Comparison of ENCODE assay signal across 29 cellular contexts in the genomic region with DNA sequence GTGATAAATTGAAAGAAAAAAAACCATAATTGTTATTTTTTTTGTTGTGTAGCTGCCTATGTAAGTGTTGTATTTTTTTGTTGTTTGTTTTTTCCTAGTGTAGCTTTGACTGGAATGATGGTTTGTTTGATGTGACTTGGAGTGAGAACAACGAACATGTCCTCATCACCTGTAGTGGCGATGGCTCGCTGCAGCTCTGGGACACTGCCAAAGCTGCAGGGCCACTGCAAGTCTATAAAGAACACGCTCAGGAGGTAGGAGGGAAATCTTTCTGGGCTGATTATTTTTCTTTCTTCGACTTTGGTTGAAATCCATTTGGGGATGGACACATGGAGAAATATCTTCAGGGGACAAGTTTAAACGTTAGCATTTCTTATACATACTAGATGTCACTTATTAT.
"Had no signal": no experiment of that assay in that cellular context is flagged by ENCODE, and none has a peak within 500 bp of the region (broad histone marks: within the 10 kb centered on the region; RNA-seq: fewer than 3 reads in every experiment).

No MANE protein-coding gene starts in this region.

- H3K4me1 ChIP-seq: Peyer's patch had no signal

- H3K27me3 ChIP-seq: MG63, Peyer's patch, SJSA1 had no signal

- H3K4me3 ChIP-seq: MG63, Peyer's patch, SJSA1 had no signal

- ATAC-seq: activated CD8-positive, alpha-beta memory T cell treated with anti-CD3 and anti-CD28 coated beads, Interleukin-2, amount 10 ng/mL, durations not matched to agents 7 days and 5 days; SK-N-SH treated with all-trans-retinoic acid at 6 μM for 48 hours; WTC11 had no signal

- DNase-seq: activated CD4-positive, alpha-beta T cell treated with anti-CD3 and anti-CD28 coated beads, Interleukin-2, amount 10 ng/mL, durations not matched to agents 24 days and 14 days; activated CD4-positive, alpha-beta T cell treated with anti-CD3 and anti-CD28 coated beads, Interleukin-2, amount 50 U/mL, for 48 hours; activated CD4-positive, CD25-positive, alpha-beta regulatory T cell treated with anti-CD3 and anti-CD28 coated beads, Interleukin-2, amount 50 U/mL, for 72 hours; activated CD8-positive, alpha-beta memory T cell treated with anti-CD3 and anti-CD28 coated beads, Interleukin-2, amount 10 ng/mL, durations not matched to agents 7 days and 5 days; activated effector memory CD4-positive, alpha-beta T cell treated with Interleukin-2 at 50 U/mL for 16 hours; activated naive CD4-positive, alpha-beta T cell; activated T-cell treated with anti-CD3 and anti-CD28 coated beads, Interleukin-2, amount 50 U/mL, for 24 hours; aorta; MG63; MV-4-11; NCI-H1092 treated with DMSO at 0.1 percent for 48 hours; NCI-H1417 treated with DMSO at 0.1 percent for 48 hours; NCI-H1694; NCI-H2029; NCI-H2107; NCI-H2171 treated with DMSO at 0.1 percent for 48 hours; NCI-H226; NCI-H510A; NCI-H526 treated with DMSO at 0.1 percent for 48 hours; NCI-H82; Peyer's patch; SHP77; SW 1271 had no signal

- H3K4me3 Mint-ChIP-seq: activated CD4-positive, alpha-beta T cell treated with anti-CD3 and anti-CD28 coated beads, Interleukin-2, amount 10 ng/mL, durations not matched to agents 24 days and 14 days; activated CD8-positive, alpha-beta memory T cell treated with anti-CD3 and anti-CD28 coated beads, Interleukin-2, amount 10 ng/mL, durations not matched to agents 7 days and 5 days; activated naive CD4-positive, alpha-beta T cell treated with anti-CD3 and anti-CD28 coated beads, Interleukin-2, amount 50 U/mL, for 24 hours; activated T-cell treated with anti-CD3 and anti-CD28 coated beads, Interleukin-2, amount 50 U/mL, for 24 hours; activated T-helper 1 cell treated with anti-CD3 and anti-CD28 coated beads, Interleukin-12 subunit alpha, Interleukin-12 subunit beta, Interleukin-2, Interleukin-4 antibody, amounts not matched to agents 30 ng/mL and 10 ng/mL and 1 ng/mL, durations not matched to agents 14 hours and 24 hours and 36 hours; WTC11 had no signal

- H3K27ac ChIP-seq: Peyer's patch, RWPE1, SJSA1 had no signal

- H3K9me3 Mint-ChIP-seq: activated CD4-positive, alpha-beta T cell treated with anti-CD3 and anti-CD28 coated beads, Interleukin-2, amount 10 ng/mL, durations not matched to agents 24 days and 14 days had no signal

- H3K27ac Mint-ChIP-seq: activated CD4-positive, alpha-beta T cell treated with anti-CD3 and anti-CD28 coated beads, Interleukin-2, amount 10 ng/mL, durations not matched to agents 24 days and 14 days; activated CD8-positive, alpha-beta memory T cell treated with anti-CD3 and anti-CD28 coated beads, Interleukin-2, amount 10 ng/mL, durations not matched to agents 7 days and 5 days; activated naive CD4-positive, alpha-beta T cell treated with anti-CD3 and anti-CD28 coated beads, Interleukin-2, amount 50 U/mL, for 24 hours; activated T-cell treated with anti-CD3 and anti-CD28 coated beads, Interleukin-2, amount 50 U/mL, for 24 hours; activated T-helper 1 cell treated with anti-CD3 and anti-CD28 coated beads, Interleukin-12 subunit alpha, Interleukin-12 subunit beta, Interleukin-2, Interleukin-4 antibody, amounts not matched to agents 30 ng/mL and 10 ng/mL and 1 ng/mL, durations not matched to agents 14 hours and 24 hours and 36 hours; WTC11 had no signal

- H3K9me3 ChIP-seq: MG63, Peyer's patch, SJSA1 had no signal

- H3K27me3 Mint-ChIP-seq: activated CD4-positive, alpha-beta T cell treated with anti-CD3 and anti-CD28 coated beads, Interleukin-2, amount 10 ng/mL, durations not matched to agents 24 days and 14 days; activated CD8-positive, alpha-beta memory T cell treated with anti-CD3 and anti-CD28 coated beads, Interleukin-2, amount 10 ng/mL, durations not matched to agents 7 days and 5 days; activated naive CD4-positive, alpha-beta T cell treated with anti-CD3 and anti-CD28 coated beads, Interleukin-2, amount 50 U/mL, for 24 hours; activated T-cell treated with anti-CD3 and anti-CD28 coated beads, Interleukin-2, amount 50 U/mL, for 24 hours had no signal
